In the genomic region with DNA sequence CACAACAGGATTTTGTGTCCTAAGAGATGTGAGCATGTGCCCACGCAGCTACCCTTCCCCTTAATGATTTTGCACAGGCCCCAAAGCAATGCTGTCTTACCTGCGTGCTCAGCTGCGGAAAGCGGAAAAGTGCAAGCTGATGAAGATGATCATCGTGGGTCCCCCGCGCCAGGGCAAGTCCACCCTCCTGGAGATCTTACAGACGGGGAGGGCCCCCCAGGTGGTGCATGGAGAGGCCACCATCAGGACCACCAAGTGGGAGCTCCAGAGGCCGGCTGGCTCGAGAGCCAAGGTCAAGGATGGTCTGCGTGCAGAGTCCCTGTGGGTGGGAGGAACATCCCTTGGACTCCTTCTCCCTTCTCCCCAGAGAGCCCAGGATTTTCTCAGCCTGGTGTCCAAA, we compare ENCODE assay signal across 25 cellular contexts.
DNase-seq lines count a peak whose midpoint lies in the region; ATAC-seq and TF ChIP-seq lines count a peak whose summit lies in the region.
"Had no signal": no experiment of that assay in that cellular context is flagged by ENCODE, and none has a peak within 500 bp of the region (broad histone marks: within the 10 kb centered on the region; RNA-seq: fewer than 3 reads in every experiment).

No MANE protein-coding gene starts in this region.

- H3K9me3 Mint-ChIP-seq in nephron: no peaks in the 10 kb centered on the region
- no peaks in the 10 kb centered on the region for H3K9me3 Mint-ChIP-seq in type B pancreatic cell
- H3K9me3 Mint-ChIP-seq: activated naive CD4-positive, alpha-beta T cell treated with anti-CD3 and anti-CD28 coated beads, Interleukin-2, amount 10 ng/mL, durations not matched to agents 7 days and 5 days; CD4-positive, alpha-beta T cell; naive B cell had no signal

- H3K4me1 Mint-ChIP-seq in nephron (peaks cover 38% of the 10 kb centered on the region), type B pancreatic cell (ENCODE audit: unreplicated experiment) (peaks cover 14% of the 10 kb centered on the region)
- H3K4me1 Mint-ChIP-seq: activated CD4-positive, alpha-beta T cell treated with anti-CD3 and anti-CD28 coated beads for 36 hours; activated naive CD4-positive, alpha-beta T cell treated with anti-CD3 and anti-CD28 coated beads, Interleukin-2, amount 10 ng/mL, durations not matched to agents 7 days and 5 days; naive B cell had no signal

- H3K4me3 Mint-ChIP-seq in nephron (no peak overlapping the region), type B pancreatic cell (no peak overlapping the region)
- H3K4me3 Mint-ChIP-seq: activated CD4-positive, alpha-beta T cell treated with anti-CD3 and anti-CD28 coated beads for 36 hours; activated naive CD4-positive, alpha-beta T cell treated with anti-CD3 and anti-CD28 coated beads, Interleukin-2, amount 10 ng/mL, durations not matched to agents 7 days and 5 days; CD4-positive, alpha-beta T cell; naive B cell had no signal

- TF ChIP-seq CTCF in nephron (IDR thresholded peaks at IDR 0.05; ENCODE audit: unreplicated experiment in 3 of 3): no peak
- no peak for TF ChIP-seq CTCF in type B pancreatic cell (conservative IDR thresholded peaks at IDR 0.05)

- ATAC-seq in HG03378 (IDR thresholded peaks at IDR 0.05; ENCODE audit: unreplicated experiment) (no peak), HG02852 (IDR thresholded peaks at IDR 0.05; ENCODE audit: unreplicated experiment) (no peak), GM19023 (IDR thresholded peaks at IDR 0.05; ENCODE audit: unreplicated experiment) (no peak)
- ATAC-seq: A549; activated CD4-positive, alpha-beta T cell treated with anti-CD3 and anti-CD28 coated beads for 36 hours; gastrocnemius medialis had no signal

- H3K36me3 Mint-ChIP-seq in nephron (ENCODE audit: low read depth) (no peaks in the 10 kb centered on the region), type B pancreatic cell (no peaks in the 10 kb centered on the region)
- H3K36me3 Mint-ChIP-seq: activated naive CD4-positive, alpha-beta T cell treated with anti-CD3 and anti-CD28 coated beads, Interleukin-2, amount 10 ng/mL, durations not matched to agents 7 days and 5 days had no signal

- peak; percentile 0 to 1 for DNase-seq in activated T-cell treated with anti-CD3 and anti-CD28 coated beads, Interleukin-2, amount 50 U/mL, for 48 hours
- no peak for DNase-seq in activated T-cell treated with anti-CD3 and anti-CD28 coated beads, Interleukin-2, amount 50 U/mL, for 1 hour
- peak; percentile 25 for DNase-seq in ecto neural progenitor cell (ENCODE audit: low spot score)
- DNase-seq in type B pancreatic cell (ENCODE audit: extremely low spot score, unreplicated experiment): peak; percentile 63
- DNase-seq: activated CD4-positive, alpha-beta T cell treated with anti-CD3 and anti-CD28 coated beads for 36 hours; activated naive CD4-positive, alpha-beta T cell treated with anti-CD3 and anti-CD28 coated beads, Interleukin-2, amount 10 ng/mL, durations not matched to agents 7 days and 5 days; AML-193; CD4-positive, alpha-beta T cell; cerebellar nuclear complex; DND-41; gastrocnemius medialis; GOT3; mesenchymal stem cell; naive B cell; NCI-H1092; NCI-H1694; NCI-H2171; NCI-H510A; stimulated activated naive CD4-positive, alpha-beta T cell; T1000 had no signal

- H3K27ac Mint-ChIP-seq in nephron (peak overlapping the region in 2 of 3 experiments; percentile 86 to 90), type B pancreatic cell (no peak overlapping the region)
- H3K27ac Mint-ChIP-seq: activated CD4-positive, alpha-beta T cell treated with anti-CD3 and anti-CD28 coated beads for 36 hours; activated naive CD4-positive, alpha-beta T cell treated with anti-CD3 and anti-CD28 coated beads, Interleukin-2, amount 10 ng/mL, durations not matched to agents 7 days and 5 days; CD4-positive, alpha-beta T cell; naive B cell had no signal

- no peaks in the 10 kb centered on the region for H3K27me3 Mint-ChIP-seq in nephron (ENCODE audit: low read depth)
- peaks cover 9% of the 10 kb centered on the region for H3K27me3 Mint-ChIP-seq in type B pancreatic cell
- H3K27me3 Mint-ChIP-seq: CD4-positive, alpha-beta T cell; naive B cell had no signal
